ENCODE assay signal across 29 cellular contexts in the genomic region with DNA sequence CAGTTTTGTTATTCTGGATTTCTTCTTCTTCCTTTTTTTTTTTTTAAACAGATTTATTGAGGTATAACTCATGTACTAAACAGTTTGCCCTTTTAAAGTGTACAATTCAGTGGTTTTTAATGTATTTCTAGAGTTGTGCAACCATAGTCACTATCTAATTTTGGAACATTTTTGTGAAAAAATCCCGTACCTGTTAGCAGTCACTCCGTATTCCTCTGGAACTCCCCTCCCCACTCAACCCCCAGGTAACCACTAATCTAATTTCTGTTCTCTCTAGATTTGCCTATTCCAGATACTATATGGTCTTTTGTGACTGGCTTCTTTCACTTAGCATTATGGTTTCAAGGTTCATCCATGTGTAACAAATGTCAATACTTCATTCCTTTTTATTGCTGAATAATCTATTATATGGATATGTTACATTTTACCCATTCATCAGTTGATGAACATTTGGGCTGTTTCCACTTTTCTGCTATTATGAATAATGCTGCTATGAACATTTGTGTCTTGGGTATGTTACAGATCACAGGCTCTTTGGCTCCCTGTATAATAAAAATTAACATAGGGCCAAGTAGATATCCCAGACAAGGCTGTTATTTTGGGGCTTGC. TPM values are rescaled to one million over a fixed set of nuclear protein-coding genes. Genes with fewer than 3 reads are reported as not detected.
DNase-seq lines count a peak whose midpoint lies in the region; ATAC-seq, FAIRE-seq and TF ChIP-seq lines count a peak whose summit lies in the region.
"Had no signal": no experiment of that assay in that cellular context is flagged by ENCODE, and none has a peak within 500 bp of the region (broad histone marks: within the 10 kb centered on the region; RNA-seq: fewer than 3 reads in every experiment).

No MANE protein-coding gene starts in this region.

- peaks cover 10% of the 10 kb centered on the region for H4K20me1 ChIP-seq in K562 (replicated peaks; ENCODE audit: control insufficient read depth, insufficient read depth, low read length)

- no peaks in the 10 kb centered on the region for H3K4me1 Mint-ChIP-seq in activated CD8-positive, alpha-beta memory T cell treated with anti-CD3 and anti-CD28 coated beads, Interleukin-2, amount 10 ng/mL, durations not matched to agents 7 days and 5 days
- H3K4me1 Mint-ChIP-seq: activated CD4-positive, alpha-beta T cell treated with anti-CD3 and anti-CD28 coated beads, Interleukin-2, amount 10 ng/mL, durations not matched to agents 7 days and 5 days had no signal

- H3K4me3 Mint-ChIP-seq in activated CD8-positive, alpha-beta memory T cell treated with anti-CD3 and anti-CD28 coated beads, Interleukin-2, amount 10 ng/mL, durations not matched to agents 7 days and 5 days = no peak overlapping the region
- H3K4me3 Mint-ChIP-seq: activated CD4-positive, alpha-beta T cell treated with anti-CD3 and anti-CD28 coated beads, Interleukin-2, amount 10 ng/mL, durations not matched to agents 7 days and 5 days; activated naive CD4-positive, alpha-beta T cell treated with anti-CD3 and anti-CD28 coated beads for 36 hours; B cell; CD8-positive, alpha-beta memory T cell had no signal

- no peak overlapping the region for H3K4me2 ChIP-seq in K562 (ENCODE audit: insufficient read depth, low read length)

- ATAC-seq in Right ventricle myocardium superior (ENCODE audit: poor library complexity) (peak; percentile 41), right cardiac atrium (no peak), HG02623 (IDR thresholded peaks at IDR 0.05; ENCODE audit: unreplicated experiment) (peak; percentile 56), K562 (no peak), gastroesophageal sphincter (no peak)
- no peak for ATAC-seq in activated CD8-positive, alpha-beta memory T cell treated with anti-CD3 and anti-CD28 coated beads, Interleukin-2, amount 10 ng/mL, durations not matched to agents 7 days and 5 days
- ATAC-seq: lower lobe of right lung had no signal

- TF ChIP-seq CTCF in K562 (IDR thresholded peaks at IDR 0.05 in 2 of 3, conservative IDR thresholded peaks at IDR 0.05 in 1 of 3; ENCODE audit: insufficient read depth in 2 of 3, low read depth in 1 of 3, low read length in 3 of 3) = no peak
- no peak for TF ChIP-seq CTCF in foreskin fibroblast (IDR thresholded peaks at IDR 0.05; ENCODE audit: low read depth, low read length)
- no peak for TF ChIP-seq CTCF in gastroesophageal sphincter (IDR thresholded peaks at IDR 0.05)

- H3K9me1 ChIP-seq in K562 (ENCODE audit: control insufficient read depth, insufficient read depth, low read length) = no peaks in the 10 kb centered on the region

- in situ Hi-C loops in K562 (cut with MboI) = no loop called here

- no peak overlapping the region for H2AFZ ChIP-seq in K562 (ENCODE audit: low read depth, low read length)

- no TSS peak for BruUV-seq in K562 (replicated peaks; lab: Mats Ljungman, UMichigan)

- peaks cover 35% of the 10 kb centered on the region for H3K79me2 ChIP-seq in K562 (ENCODE audit: control insufficient read depth, insufficient read depth, low read length)

- POLR2A ChIA-PET in K562 (lab: Yijun Ruan, JAX) = no interaction called here

- no peaks in the 10 kb centered on the region for H3K9me3 ChIP-seq in right cardiac atrium (ENCODE audit: control insufficient read depth, low read length)
- no peaks in the 10 kb centered on the region; the same call in 1 of the 2 replicates for H3K9me3 ChIP-seq in K562 (replicated peaks; ENCODE audit: control insufficient read depth, insufficient read depth, low read depth, low read length)
- H3K9me3 ChIP-seq in stomach smooth muscle (ENCODE audit: control insufficient read depth in 2 of 2, low read length in 2 of 2) = peaks cover 3 to 4% of the 10 kb centered on the region in 2 donors
- peaks cover 0 to 17% (median 2%) of the 10 kb centered on the region in 3 donors for H3K9me3 ChIP-seq in gastroesophageal sphincter
- H3K9me3 ChIP-seq: pancreas, testis had no signal

- no peak for DNase-seq in Right ventricle myocardium superior
- DNase-seq in right cardiac atrium = no peak
- DNase-seq in K562 (ENCODE audit: extremely low read depth in 1 of 4, low spot score in 3 of 4) = no peak
- no peak for DNase-seq in foreskin fibroblast
- no peak for DNase-seq in activated CD8-positive, alpha-beta memory T cell treated with anti-CD3 and anti-CD28 coated beads, Interleukin-2, amount 10 ng/mL, durations not matched to agents 7 days and 5 days
- DNase-seq: activated CD4-positive, alpha-beta T cell treated with anti-CD3 and anti-CD28 coated beads, Interleukin-2, amount 10 ng/mL, durations not matched to agents 7 days and 5 days; activated naive CD4-positive, alpha-beta T cell treated with anti-CD3 and anti-CD28 coated beads for 36 hours; adrenal gland; CD8-positive, alpha-beta memory T cell; DMS153; effector CD4-positive, alpha-beta T cell; glutamatergic neuron; islet precursor cell; lower lobe of right lung; NCI-H1417 treated with DMSO at 0.1 percent for 48 hours; NCI-H2081; NCI-H774; pancreas; stimulated activated CD4-positive, alpha-beta T cell treated with anti-CD3 and anti-CD28 coated beads, Interleukin-4, amount 100 ng/mL, for 1 hour; testis had no signal

- H3K27ac Mint-ChIP-seq in activated CD8-positive, alpha-beta memory T cell treated with anti-CD3 and anti-CD28 coated beads, Interleukin-2, amount 10 ng/mL, durations not matched to agents 7 days and 5 days = no peak overlapping the region
- H3K27ac Mint-ChIP-seq: activated CD4-positive, alpha-beta T cell treated with anti-CD3 and anti-CD28 coated beads, Interleukin-2, amount 10 ng/mL, durations not matched to agents 7 days and 5 days; activated naive CD4-positive, alpha-beta T cell treated with anti-CD3 and anti-CD28 coated beads for 36 hours; B cell had no signal

- H3K27ac ChIP-seq in right cardiac atrium (ENCODE audit: low read length) (no peak overlapping the region), K562 (ENCODE audit: extremely low read depth, low read depth, low read length) (no peak overlapping the region), stomach smooth muscle (ENCODE audit: low read length) (peak overlapping the region; percentile 7), gastroesophageal sphincter (no peak overlapping the region)
- H3K27ac ChIP-seq: adrenal gland, lower lobe of right lung, pancreas, right atrium auricular region, SJSA1, testis, vagina had no signal

- TF ChIP-seq POLR2A in K562 (conservative IDR thresholded peaks at IDR 0.05) = no peak
- no peak for TF ChIP-seq POLR2A in gastroesophageal sphincter (IDR thresholded peaks at IDR 0.05)

- H3K27me3 ChIP-seq in right cardiac atrium (ENCODE audit: control insufficient read depth, insufficient read depth) (no peaks in the 10 kb centered on the region), K562 (ENCODE audit: control insufficient read depth in 2 of 2, insufficient read depth in 2 of 2, low read length in 2 of 2) (no peaks in the 10 kb centered on the region), stomach smooth muscle (ENCODE audit: control insufficient read depth in 1 of 2, insufficient read depth in 2 of 2, low read length in 2 of 2) (no peaks in the 10 kb centered on the region), gastroesophageal sphincter (no peaks in the 10 kb centered on the region)
- H3K27me3 ChIP-seq: adrenal gland, pancreas, right atrium auricular region, testis, vagina had no signal

- 88% methylated on average over 2 of the region's 2 CpGs for WGBS in right cardiac atrium
- 74% methylated on average over 2 of the region's 2 CpGs for WGBS in K562 (ENCODE audit: insufficient coverage, low coverage, missing lambda C conversion rate)
- 81% methylated on average over 2 of the region's 2 CpGs; no CpG with 5 or more reads in 1 of the 2 donors for WGBS in gastroesophageal sphincter (ENCODE audit: low coverage in 1 of 2), 2 donors

- FAIRE-seq in K562 (lab: Jason Lieb, UNC) = no peak
- FAIRE-seq: A204.1, colon, pancreas had no signal

- TF ChIP-seq RAD21 in K562 (CRISPR knock-in tag; conservative IDR thresholded peaks at IDR 0.05 in 1 of 2, IDR thresholded peaks at IDR 0.05 in 1 of 2) = no peak

- H3K36me3 ChIP-seq in K562 (ENCODE audit: control insufficient read depth, insufficient read depth, low read length) (no peaks in the 10 kb centered on the region), stomach smooth muscle (ENCODE audit: control insufficient read depth in 2 of 2, insufficient read depth in 2 of 2, low read length in 2 of 2) (no peaks in the 10 kb centered on the region), gastroesophageal sphincter (no peaks in the 10 kb centered on the region)
- H3K36me3 ChIP-seq: adrenal gland, lower lobe of right lung, pancreas, right atrium auricular region, vagina had no signal

- H3K27me3 Mint-ChIP-seq in activated CD8-positive, alpha-beta memory T cell treated with anti-CD3 and anti-CD28 coated beads, Interleukin-2, amount 10 ng/mL, durations not matched to agents 7 days and 5 days = no peaks in the 10 kb centered on the region
- H3K27me3 Mint-ChIP-seq: activated CD4-positive, alpha-beta T cell treated with anti-CD3 and anti-CD28 coated beads, Interleukin-2, amount 10 ng/mL, durations not matched to agents 7 days and 5 days; B cell; CD8-positive, alpha-beta memory T cell had no signal

- H3K9me3 Mint-ChIP-seq in activated CD8-positive, alpha-beta memory T cell treated with anti-CD3 and anti-CD28 coated beads, Interleukin-2, amount 10 ng/mL, durations not matched to agents 7 days and 5 days (ENCODE audit: low read depth) = peaks cover 18% of the 10 kb centered on the region

- no peak overlapping the region for H3K9ac ChIP-seq in K562 (ENCODE audit: insufficient read depth in 1 of 2, low read depth in 2 of 2, low read length in 2 of 2)
- H3K9ac ChIP-seq in stomach smooth muscle (ENCODE audit: low read length in 2 of 2) = no peak overlapping the region

- H3K36me3 Mint-ChIP-seq in activated CD8-positive, alpha-beta memory T cell treated with anti-CD3 and anti-CD28 coated beads, Interleukin-2, amount 10 ng/mL, durations not matched to agents 7 days and 5 days = peaks cover 30% of the 10 kb centered on the region

- intact Hi-C loops in Right ventricle myocardium superior (cut with DNase I) (no loop called here), right cardiac atrium (cut with DNase I) (no loop called here), K562 (cut with micrococcal nuclease) (loop anchor here (5.0 kb wide), 1 partner anchor 270 kb away; no protein-coding TSS in a partner anchor)

- H3K4me1 ChIP-seq in right cardiac atrium (ENCODE audit: control insufficient read depth, insufficient read depth, low read length) (peaks cover 5% of the 10 kb centered on the region), K562 (replicated peaks in 1 of 2; ENCODE audit: control insufficient read depth in 2 of 2, insufficient read depth in 2 of 2, low read length in 2 of 2) (peaks cover 0 to 5% of the 10 kb centered on the region in 2 experiments; a peak in 3 of 5 replicates), stomach smooth muscle (ENCODE audit: control insufficient read depth, insufficient read depth, low read length) (peaks cover 19% of the 10 kb centered on the region), gastroesophageal sphincter (peaks cover 4 to 41% (median 12%) of the 10 kb centered on the region in 3 donors)
- H3K4me1 ChIP-seq: lower lobe of right lung, pancreas had no signal

- H3K4me3 ChIP-seq in right cardiac atrium (ENCODE audit: low read length) = no peak overlapping the region
- H3K4me3 ChIP-seq in K562 = no peak overlapping the region
- no peak overlapping the region for H3K4me3 ChIP-seq in stomach smooth muscle (ENCODE audit: low read length in 2 of 2)
- H3K4me3 ChIP-seq in foreskin fibroblast (ENCODE audit: low read depth in 1 of 2, low read length in 2 of 2) = no peak overlapping the region
- H3K4me3 ChIP-seq in gastroesophageal sphincter = no peak overlapping the region
- H3K4me3 ChIP-seq: adrenal gland, lower lobe of right lung, pancreas, right atrium auricular region, SJSA1, testis, vagina had no signal

- CTCF ChIA-PET in K562 (lab: Yijun Ruan, JAX; ENCODE audit: low intra/inter-chr PET ratio) = no interaction called here
- CTCF ChIA-PET in activated CD8-positive, alpha-beta memory T cell treated with anti-CD3 and anti-CD28 coated beads, Interleukin-2, amount 10 ng/mL, durations not matched to agents 7 days and 5 days (lab: Charles Lee) = no interaction called here

- TF ChIP-seq EP300 in K562 (IDR thresholded peaks at IDR 0.05; ENCODE audit: low read length) = no peak
- no peak for TF ChIP-seq EP300 in gastroesophageal sphincter (IDR thresholded peaks at IDR 0.05)

RNA-seq across cellular contexts. Expression of a gene that starts 21.9 kb away (rescaled TPM):
- total RNA-seq in Right ventricle myocardium superior (26.1 TPM), right cardiac atrium (10 to 100 TPM; 32.5 to 37.5 (median 33.3) TPM), K562 (2014; rRNA removed) (18.0 and 19.3 TPM in 2 replicates), K562 (2014; rRNA removed; fragmentation: Illumina TruSeq; extraction: Trizol) (26.4 and 29.4 TPM in 2 replicates), K562 (2015; rRNA removed; fragmentation: Illumina TruSeq; extraction: Trizol) (18.8 and 23.3 TPM in 2 replicates), K562 (2021) (23.5 and 25.7 TPM in 2 replicates), gastroesophageal sphincter (100 to 1,000 TPM in 3 of 4 donors, 10 to 100 TPM in 1; 82.4 to 159 (median 146) TPM)
- polyA plus RNA-seq in right cardiac atrium (13.5 TPM), K562 (2011; rRNA removed) (17.1 and 19.2 TPM in 2 replicates), K562 (2014; fragmentation: Illumina TruSeq; extraction: Trizol) (22.0 and 26.6 TPM in 2 replicates), K562 (2014; fragmentation: Nextera tagmentation; extraction: Ambion mirVana) (1 to 10 TPM; 8.9 to 9.6 TPM), K562 (2014; rRNA removed) (18.4 and 18.5 TPM in 2 replicates)
- 56.2 and 142 TPM in 2 replicates for total RNA-seq in K562 (2011; cell fraction: chromatin; rRNA removed; ENCODE audit: low replicate concordance)
- 22.2 and 34.2 TPM in 2 replicates for total RNA-seq in K562 (2011; cell fraction: nucleolus; rRNA removed)
- 48.4 and 56.4 TPM in 2 replicates for total RNA-seq in K562 (2011; cell fraction: nucleoplasm; rRNA removed)
- 3.4 and 7.1 TPM in 2 replicates for polyA plus RNA-seq in K562 (2011; cell fraction: cytosol; rRNA removed)
- 20.8 and 21.1 TPM in 2 replicates for polyA plus RNA-seq in K562 (2011; cell fraction: nucleus; rRNA removed)
- 18.0 and 20.8 TPM in 2 replicates for polyA plus RNA-seq in K562 (2012)
- polyA minus RNA-seq in K562 (2011; rRNA and poly(A)+ RNA removed) = 66.7 and 79.8 TPM in 2 replicates
- polyA minus RNA-seq in K562 (2011; cell fraction: cytosol; rRNA and poly(A)+ RNA removed) = 13.6 and 15.0 TPM in 2 replicates
- polyA minus RNA-seq in K562 (2011; cell fraction: nucleus; rRNA and poly(A)+ RNA removed) = 41.3 and 76.3 TPM in 2 replicates
- 10 to 100 TPM; 22.7 to 29.5 TPM for total RNA-seq in activated CD8-positive, alpha-beta memory T cell treated with anti-CD3 and anti-CD28 coated beads, Interleukin-2, amount 10 ng/mL, durations not matched to agents 7 days and 5 days

Comparison
In these comparisons a context has a peak if more than half of its experiments do, and no peak if none do; other contexts are left out.
1. ATAC-seq: peak in Right ventricle myocardium superior (single experiment) and HG02623 (single experiment); none in right cardiac atrium (0 of 2), K562 (single experiment), gastroesophageal sphincter (single experiment) and activated CD8-positive, alpha-beta memory T cell treated with anti-CD3 and anti-CD28 coated beads, Interleukin-2, amount 10 ng/mL, durations not matched to agents 7 days and 5 days (single experiment).